In genomic region chr6:137261393-137262154, GRCh38 we compare ENCODE assay signal across 8 cellular contexts. TPM values are rescaled to one million over a fixed set of nuclear protein-coding genes. Genes with fewer than 3 reads are reported as not detected.
DNase-seq lines count a peak whose midpoint lies in the region; FAIRE-seq and TF ChIP-seq lines count a peak whose summit lies in the region.
"Had no signal": no experiment of that assay in that cellular context is flagged by ENCODE, and none has a peak within 500 bp of the region (broad histone marks: within the 10 kb centered on the region; RNA-seq: fewer than 3 reads in every experiment).

No MANE protein-coding gene starts in this region.

- H3K4me3 ChIP-seq in fibroblast of lung (replicated peaks in 1 of 4; ENCODE audit: control extremely low read depth in 1 of 4, insufficient read depth in 1 of 4, low read depth in 3 of 4, low read length in 4 of 4) = no peak overlapping the region
- no peak overlapping the region for H3K4me3 ChIP-seq in stomach

- no peaks in the 10 kb centered on the region for H3K79me2 ChIP-seq in fibroblast of lung (ENCODE audit: control insufficient read depth, insufficient read depth, low read length)

- no peak for TF ChIP-seq EP300 in stomach (IDR thresholded peaks at IDR 0.05)

- H3K4me2 ChIP-seq in fibroblast of lung (ENCODE audit: extremely low read depth, insufficient read depth, low read length) = peak overlapping the region; percentile 54

- no peaks in the 10 kb centered on the region for H4K20me1 ChIP-seq in fibroblast of lung (ENCODE audit: control insufficient read depth, extremely low read depth, insufficient read depth, low read length)

- FAIRE-seq in GM19239 (lab: Jason Lieb, UNC) = peak; percentile 77
- no peak for FAIRE-seq in H54 (lab: Jason Lieb, UNC)

- no peaks in the 10 kb centered on the region for H3K4me1 ChIP-seq in fibroblast of lung (ENCODE audit: control insufficient read depth, extremely low read depth, insufficient read depth, low read length)
- H3K4me1 ChIP-seq in stomach = peaks cover 3 to 30% (median 20%) of the 10 kb centered on the region in 4 donors

- H3K27ac ChIP-seq in fibroblast of lung (ENCODE audit: insufficient read depth, low read length) = no peak overlapping the region
- H3K27ac ChIP-seq in stomach = peak overlapping the region; percentile 19 to 68 (median 40)

- DNase-seq in GM19239 (ENCODE audit: insufficient read length, low spot score) = no peak
- DNase-seq in MV-4-11 (lab: John Stamatoyannopoulos, UW) = peak; percentile 56
- DNase-seq in fibroblast of lung (ENCODE audit: low read depth in 2 of 2) = peak; percentile 48 to 77
- DNase-seq in stomach = no peak
- DNase-seq in amniotic stem cell (lab: John Stamatoyannopoulos, UW) = no peak
- no peak for DNase-seq in NCI-H2171 (lab: John Stamatoyannopoulos, UW)
- no peak for DNase-seq in H54 (ENCODE audit: insufficient read length, low spot score)
- DNase-seq: activated CD4-positive, CD25-positive, alpha-beta regulatory T cell had no signal

- H3K27me3 ChIP-seq in fibroblast of lung (ENCODE audit: control insufficient read depth, insufficient read depth, low read length) = no peaks in the 10 kb centered on the region
- H3K27me3 ChIP-seq in stomach = no peaks in the 10 kb centered on the region

- intact Hi-C loops in stomach (cut with DNase I; ENCODE audit: low total_unique reads) = no loop called here

- WGBS in stomach, 5 donors = 51 to 64% (median 56%) methylated on average over 3 of the region's 3 CpGs

- H3K9me3 ChIP-seq in fibroblast of lung (ENCODE audit: control insufficient read depth, insufficient read depth, low read depth, low read length) (no peaks in the 10 kb centered on the region), stomach (no peaks in the 10 kb centered on the region)

- H3K36me3 ChIP-seq in fibroblast of lung (ENCODE audit: control insufficient read depth, insufficient read depth, low read length) (no peaks in the 10 kb centered on the region), stomach (no peaks in the 10 kb centered on the region)

- TF ChIP-seq CTCF in fibroblast of lung (conservative IDR thresholded peaks at IDR 0.05 in 1 of 2, IDR thresholded peaks at IDR 0.05 in 1 of 2; ENCODE audit: low read depth in 1 of 2, low read length in 2 of 2) = no peak
- no peak for TF ChIP-seq CTCF in stomach (IDR thresholded peaks at IDR 0.05)

- no peak overlapping the region for H3K9ac ChIP-seq in fibroblast of lung (ENCODE audit: insufficient read depth, low read length)

- no peak for TF ChIP-seq POLR2A in stomach (IDR thresholded peaks at IDR 0.05)
- no peak for TF ChIP-seq POLR2A in H54 (IDR thresholded peaks at IDR 0.05; ENCODE audit: low read depth, low read length)

- H2AFZ ChIP-seq in fibroblast of lung (ENCODE audit: low read length) = no peak overlapping the region

RNA-seq across cellular contexts. Expression of gene IFNGR1, which starts 42.4 kb away (rescaled TPM):
- total RNA-seq in fibroblast of lung (102 and 123 TPM in 2 replicates), stomach (100 to 1,000 TPM in 1 of 5 donors, 10 to 100 TPM in 3, 1 to 10 TPM in 1; 1.2 to 122 (median 17.9) TPM)
- polyA plus RNA-seq in fibroblast of lung (37.8 and 55.9 TPM in 2 replicates), stomach (10 to 100 TPM; 23.5 to 46.9 (median 36.5) TPM)
- polyA plus RNA-seq in fibroblast of lung (2012) = 27.5 and 37.4 TPM in 2 replicates
- 2.5 and 7.4 TPM in 2 replicates for polyA minus RNA-seq in fibroblast of lung (ENCODE audit: low replicate concordance)

Comparison
In these comparisons a context has a peak if more than half of its experiments do, and no peak if none do; other contexts are left out.
1. DNase-seq: peak in MV-4-11 (single experiment) and fibroblast of lung (2 of 2); none in GM19239 (single experiment), stomach (single experiment), amniotic stem cell (single experiment), NCI-H2171 (single experiment) and H54 (single experiment).